Comparison of ENCODE assay signal across 10 cellular contexts in genomic region chr7:100484636-100485114, GRCh38. TPM values are rescaled to one million over a fixed set of nuclear protein-coding genes. Genes with fewer than 3 reads are reported as not detected.
DNase-seq lines count a peak whose midpoint lies in the region; ATAC-seq and TF ChIP-seq lines count a peak whose summit lies in the region.
"Had no signal": no experiment of that assay in that cellular context is flagged by ENCODE, and none has a peak within 500 bp of the region (broad histone marks: within the 10 kb centered on the region; RNA-seq: fewer than 3 reads in every experiment).

No MANE protein-coding gene starts in this region.

- H3K4me1 ChIP-seq in tibial nerve: peaks cover 0 to 62% (median 17%) of the 10 kb centered on the region in 4 donors
- peaks cover 3% of the 10 kb centered on the region; the same call in 1 of the 2 replicates for H3K4me1 ChIP-seq in MM.1S (ENCODE audit: low read length)

- POLR2A ChIA-PET in activated CD8-positive, alpha-beta T cell treated with anti-CD3 and anti-CD28 coated beads, Interleukin-2, amount 10 ng/mL, durations not matched to agents 7 days and 5 days (lab: Charles Lee): no interaction called here

- H3K9me2 ChIP-seq in MM.1S (replicated peaks; ENCODE audit: insufficient read depth, low read length): no peaks in the 10 kb centered on the region

- TF ChIP-seq CTCF in tibial nerve (IDR thresholded peaks at IDR 0.05) (no peak), MM.1S (IDR thresholded peaks at IDR 0.05; ENCODE audit: low read length) (no peak)

- no peak overlapping the region for H3K4me2 ChIP-seq in MM.1S (ENCODE audit: low read depth, low read length)

- WGBS in tibial nerve, 2 donors: 72 to 76% methylated on average over 8 of the region's 8 CpGs

- H3K4me3 ChIP-seq in iPS-18c (ENCODE audit: insufficient read depth, low read depth, low read length) (peak overlapping the region; percentile 76), tibial nerve (peak overlapping the region in 2 of 4 donors; percentile 42 to 78), MM.1S (ENCODE audit: low read length) (no peak overlapping the region)

- no peak overlapping the region for H3K27ac Mint-ChIP-seq in activated naive CD8-positive, alpha-beta T cell
- H3K27ac Mint-ChIP-seq in activated naive CD8-positive, alpha-beta T cell treated with anti-CD3 and anti-CD28 coated beads for 36 hours: no peak overlapping the region
- peak overlapping the region; percentile 0 for H3K27ac Mint-ChIP-seq in activated CD8-positive, alpha-beta T cell treated with anti-CD3 and anti-CD28 coated beads, Interleukin-2, amount 10 ng/mL, durations not matched to agents 7 days and 5 days
- H3K27ac Mint-ChIP-seq: CD14-positive monocyte had no signal

- no peaks in the 10 kb centered on the region for H3K27me3 Mint-ChIP-seq in activated naive CD8-positive, alpha-beta T cell
- H3K27me3 Mint-ChIP-seq in activated naive CD8-positive, alpha-beta T cell treated with anti-CD3 and anti-CD28 coated beads for 36 hours: no peaks in the 10 kb centered on the region
- H3K27me3 Mint-ChIP-seq in activated CD8-positive, alpha-beta T cell treated with anti-CD3 and anti-CD28 coated beads, Interleukin-2, amount 10 ng/mL, durations not matched to agents 7 days and 5 days (ENCODE audit: low read depth): no peaks in the 10 kb centered on the region

- no peaks in the 10 kb centered on the region for H3K36me3 Mint-ChIP-seq in activated naive CD8-positive, alpha-beta T cell
- H3K36me3 Mint-ChIP-seq in activated naive CD8-positive, alpha-beta T cell treated with anti-CD3 and anti-CD28 coated beads for 36 hours: no peaks in the 10 kb centered on the region
- no peaks in the 10 kb centered on the region for H3K36me3 Mint-ChIP-seq in activated CD8-positive, alpha-beta T cell treated with anti-CD3 and anti-CD28 coated beads, Interleukin-2, amount 10 ng/mL, durations not matched to agents 7 days and 5 days (ENCODE audit: low read depth)

- no peak for DNase-seq in activated naive CD8-positive, alpha-beta T cell treated with anti-CD3 and anti-CD28 coated beads for 36 hours
- no peak for DNase-seq in activated CD8-positive, alpha-beta T cell treated with anti-CD3 and anti-CD28 coated beads, Interleukin-2, amount 10 ng/mL, durations not matched to agents 7 days and 5 days
- no peak for DNase-seq in tibial nerve (ENCODE audit: low spot score in 2 of 2)
- DNase-seq in hippocampal formation (lab: John Stamatoyannopoulos, UW): no peak
- DNase-seq in MM.1S: no peak
- DNase-seq: NCI-H1694 treated with DMSO at 0.1 percent for 48 hours had no signal

- no peaks in the 10 kb centered on the region for H4K20me1 ChIP-seq in MM.1S (ENCODE audit: insufficient read depth, low read length)

- H3K4me1 Mint-ChIP-seq in activated naive CD8-positive, alpha-beta T cell (ENCODE audit: low read depth): peaks cover 11% of the 10 kb centered on the region
- peaks cover 11% of the 10 kb centered on the region for H3K4me1 Mint-ChIP-seq in activated naive CD8-positive, alpha-beta T cell treated with anti-CD3 and anti-CD28 coated beads for 36 hours
- H3K4me1 Mint-ChIP-seq in activated CD8-positive, alpha-beta T cell treated with anti-CD3 and anti-CD28 coated beads, Interleukin-2, amount 10 ng/mL, durations not matched to agents 7 days and 5 days (ENCODE audit: low read depth): peaks cover 9% of the 10 kb centered on the region

- no peaks in the 10 kb centered on the region for H3K9me3 ChIP-seq in iPS-18c (ENCODE audit: control insufficient read depth, insufficient read depth, low read length)
- H3K9me3 ChIP-seq in tibial nerve: no peaks in the 10 kb centered on the region
- H3K9me3 ChIP-seq in MM.1S (replicated peaks; ENCODE audit: insufficient read depth, low read length): no peaks in the 10 kb centered on the region

- TF ChIP-seq POLR2A in tibial nerve (IDR thresholded peaks at IDR 0.05): no peak

- peaks cover 0 to 21% (median 0%) of the 10 kb centered on the region in 3 donors for H3K36me3 ChIP-seq in tibial nerve
- H3K36me3 ChIP-seq in MM.1S (replicated peaks; ENCODE audit: insufficient read depth, low read length): no peaks in the 10 kb centered on the region

- CTCF ChIA-PET in activated CD8-positive, alpha-beta T cell treated with anti-CD3 and anti-CD28 coated beads, Interleukin-2, amount 10 ng/mL, durations not matched to agents 7 days and 5 days (lab: Charles Lee): no interaction called here

- H3K9me3 Mint-ChIP-seq in activated naive CD8-positive, alpha-beta T cell (ENCODE audit: low read depth): no peaks in the 10 kb centered on the region
- H3K9me3 Mint-ChIP-seq in activated naive CD8-positive, alpha-beta T cell treated with anti-CD3 and anti-CD28 coated beads for 36 hours: no peaks in the 10 kb centered on the region
- H3K9me3 Mint-ChIP-seq in activated CD8-positive, alpha-beta T cell treated with anti-CD3 and anti-CD28 coated beads, Interleukin-2, amount 10 ng/mL, durations not matched to agents 7 days and 5 days (ENCODE audit: insufficient read depth): no peaks in the 10 kb centered on the region

- H3K27ac ChIP-seq in tibial nerve (peak overlapping the region; percentile 72 to 93 (median 78)), MM.1S (ENCODE audit: low read length) (no peak overlapping the region)

- H3F3A ChIP-seq in MM.1S (ENCODE audit: insufficient read depth, low read length): peaks cover under 1% of the 10 kb centered on the region; the same call in 1 of the 2 replicates

- no peak for TF ChIP-seq EP300 in tibial nerve (IDR thresholded peaks at IDR 0.05)

- no peak for ATAC-seq in activated CD8-positive, alpha-beta T cell treated with anti-CD3 and anti-CD28 coated beads, Interleukin-2, amount 10 ng/mL, durations not matched to agents 7 days and 5 days
- ATAC-seq in GM18511 (IDR thresholded peaks at IDR 0.05; ENCODE audit: unreplicated experiment): no peak

- no peak overlapping the region for H2AFZ ChIP-seq in MM.1S (ENCODE audit: low read length)

- H3K27me3 ChIP-seq in tibial nerve (no peaks in the 10 kb centered on the region), MM.1S (replicated peaks; ENCODE audit: insufficient read depth, low read length) (peaks cover 58% of the 10 kb centered on the region)

- H3K9ac ChIP-seq in MM.1S (ENCODE audit: low read length): no peak overlapping the region

- H3K79me2 ChIP-seq in MM.1S (ENCODE audit: low read length): no peaks in the 10 kb centered on the region

- H3K4me3 Mint-ChIP-seq in activated naive CD8-positive, alpha-beta T cell: peak overlapping the region; percentile 30
- no peak overlapping the region for H3K4me3 Mint-ChIP-seq in activated naive CD8-positive, alpha-beta T cell treated with anti-CD3 and anti-CD28 coated beads for 36 hours
- no peak overlapping the region for H3K4me3 Mint-ChIP-seq in activated CD8-positive, alpha-beta T cell treated with anti-CD3 and anti-CD28 coated beads, Interleukin-2, amount 10 ng/mL, durations not matched to agents 7 days and 5 days

RNA-seq across cellular contexts. Expression of gene NYAP1, which starts 0.9 kb away (rescaled TPM):
- under 1 TPM; 0.29 to 0.34 TPM for total RNA-seq in activated naive CD8-positive, alpha-beta T cell treated with anti-CD3 and anti-CD28 coated beads for 36 hours
- total RNA-seq in activated CD8-positive, alpha-beta T cell treated with anti-CD3 and anti-CD28 coated beads, Interleukin-2, amount 10 ng/mL, durations not matched to agents 7 days and 5 days: under 1 TPM in 1 of 2 experiments, not detected in 1; 0.23 TPM
- 10 to 100 TPM in 3 of 4 donors, 1 to 10 TPM in 1; 8.8 to 21.3 (median 11.4) TPM for total RNA-seq in tibial nerve

RNA-seq across cellular contexts. Expression of gene TSC22D4, which starts 5.7 kb away (rescaled TPM):
- 10 to 100 TPM; 81.4 to 83.7 TPM for total RNA-seq in activated naive CD8-positive, alpha-beta T cell treated with anti-CD3 and anti-CD28 coated beads for 36 hours
- 100 to 1,000 TPM; 129 to 132 TPM for total RNA-seq in activated CD8-positive, alpha-beta T cell treated with anti-CD3 and anti-CD28 coated beads, Interleukin-2, amount 10 ng/mL, durations not matched to agents 7 days and 5 days
- total RNA-seq in tibial nerve: 100 to 1,000 TPM; 154 to 224 (median 188) TPM

RNA-seq across cellular contexts. Expression of gene SPACDR, which starts 20.6 kb away (rescaled TPM):
- 1 to 10 TPM; 1.0 to 1.5 TPM for total RNA-seq in activated naive CD8-positive, alpha-beta T cell treated with anti-CD3 and anti-CD28 coated beads for 36 hours
- total RNA-seq in activated CD8-positive, alpha-beta T cell treated with anti-CD3 and anti-CD28 coated beads, Interleukin-2, amount 10 ng/mL, durations not matched to agents 7 days and 5 days: 1 to 10 TPM; 2.7 to 3.6 TPM
- total RNA-seq in tibial nerve: 1 to 10 TPM in 3 of 4 donors, not detected in 1; 1.5 to 2.1 (median 1.8) TPM

RNA-seq across cellular contexts. Expression of gene PPP1R35, which starts 48.4 kb away (rescaled TPM):
- 10 to 100 TPM; 45.7 to 46.4 TPM for total RNA-seq in activated naive CD8-positive, alpha-beta T cell treated with anti-CD3 and anti-CD28 coated beads for 36 hours
- total RNA-seq in activated CD8-positive, alpha-beta T cell treated with anti-CD3 and anti-CD28 coated beads, Interleukin-2, amount 10 ng/mL, durations not matched to agents 7 days and 5 days: 10 to 100 TPM; 84.0 to 90.1 TPM
- 10 to 100 TPM; 44.3 to 85.8 (median 53.3) TPM for total RNA-seq in tibial nerve

RNA-seq across cellular contexts. Expression of gene AGFG2, which starts 54.3 kb away (rescaled TPM):
- total RNA-seq in activated naive CD8-positive, alpha-beta T cell treated with anti-CD3 and anti-CD28 coated beads for 36 hours: 10 to 100 TPM; 52.4 to 55.4 TPM
- total RNA-seq in activated CD8-positive, alpha-beta T cell treated with anti-CD3 and anti-CD28 coated beads, Interleukin-2, amount 10 ng/mL, durations not matched to agents 7 days and 5 days: 10 to 100 TPM; 43.0 to 46.0 TPM
- 10 to 100 TPM; 17.1 to 54.6 (median 35.0) TPM for total RNA-seq in tibial nerve

Comparison
In these comparisons a context has a peak if more than half of its experiments do, and no peak if none do; other contexts are left out.
1. RNA of gene NYAP1, which starts 0.9 kb away (total RNA-seq): 8.8 to 21.3 TPM in tibial nerve; 0.29 to 0.34 TPM in activated naive CD8-positive, alpha-beta T cell treated with anti-CD3 and anti-CD28 coated beads for 36 hours and 0.23 TPM in activated CD8-positive, alpha-beta T cell treated with anti-CD3 and anti-CD28 coated beads, Interleukin-2, amount 10 ng/mL, durations not matched to agents 7 days and 5 days; every median in the first group is over 4 times any median in the second.